In genomic region chr20:57075181-57075580, GRCh38 we compare ENCODE assay signal across 1 cellular context.
TF ChIP-seq lines count a peak whose summit lies in the region.

No MANE protein-coding gene starts in this region.

TF ChIP-seq in A549, 52 proteins besides CTCF, POLR2A, EP300 and RAD21 (continued from another document):
- no peak for TF ChIP-seq HMGXB4 (CRISPR knock-in tag; IDR thresholded peaks at IDR 0.05; ENCODE audit: borderline replicate concordance)
- TF ChIP-seq MYC (IDR thresholded peaks at IDR 0.05; ENCODE audit: borderline replicate concordance, low read length), result no peak
- TF ChIP-seq KDM1A (IDR thresholded peaks at IDR 0.05; ENCODE audit: low read depth), result no peak
- TF ChIP-seq HES2 (IDR thresholded peaks at IDR 0.05), result no peak
- TF ChIP-seq CBX2 (IDR thresholded peaks at IDR 0.05; ENCODE audit: borderline replicate concordance, low read depth), result no peak
- no peak for TF ChIP-seq HDAC2 (IDR thresholded peaks at IDR 0.05)
